In the genomic region with DNA sequence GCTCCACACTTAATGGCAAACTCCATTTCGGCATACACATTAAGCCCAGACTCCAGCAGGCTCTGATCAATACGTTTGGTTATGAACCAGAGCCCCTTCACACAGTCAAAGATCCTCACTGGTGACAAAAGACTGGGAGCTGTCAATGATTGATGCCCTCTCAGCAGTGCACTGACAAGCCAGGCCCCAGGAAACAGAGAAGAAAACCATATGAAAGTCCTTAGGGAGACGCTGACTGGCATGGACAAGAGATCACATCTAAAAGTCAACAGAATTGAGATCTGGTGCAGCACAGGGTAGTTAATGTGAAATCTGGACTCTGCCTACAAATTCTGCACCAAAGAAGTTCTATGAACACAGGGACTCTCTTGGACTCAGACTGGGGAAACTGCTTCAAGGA, we compare ENCODE assay signal across 22 cellular contexts.
"Had no signal": no experiment of that assay in that cellular context is flagged by ENCODE, and none has a peak within 500 bp of the region (broad histone marks: within the 10 kb centered on the region; RNA-seq: fewer than 3 reads in every experiment).

No MANE protein-coding gene starts in this region.

- DNase-seq: activated CD4-positive, alpha-beta T cell treated with anti-CD3 and anti-CD28 coated beads for 4 hours; activated CD4-positive, alpha-beta T cell treated with anti-CD3 and anti-CD28 coated beads, Interleukin-2, amount 50 U/mL, for 4 hours; activated naive CD4-positive, alpha-beta T cell treated with Interleukin-2 at 50 U/mL for 16 hours; activated T-cell treated with anti-CD3 and anti-CD28 coated beads for 4 hours; activated T-cell treated with anti-CD3 and anti-CD28 coated beads, Interleukin-2, amount 50 U/mL, for 72 hours; anterior cingulate cortex; foreskin keratinocyte; heart right ventricle; kidney glomerular epithelial cell; left lung; lower lobe of right lung; occipital lobe; psoas muscle; stimulated activated CD4-positive, alpha-beta T cell treated with anti-CD3 and anti-CD28 coated beads, Interleukin-15, amount 100 ng/mL, for 24 hours; stimulated activated CD4-positive, alpha-beta T cell treated with anti-CD3 and anti-CD28 coated beads, Interleukin-2, amount 100 ng/mL, for 24 hours; stimulated activated naive B cell treated with anti-CD40 and anti-IgM and Interleukin-4, amounts not matched to agents 10 μg/mL and 1 μg/mL and 100 μg/mL, for 72 hours; stomach; thyroid gland; upper lobe of left lung had no signal

- H3K27me3 Mint-ChIP-seq: central memory CD8-positive, alpha-beta T cell had no signal

- H3K27ac Mint-ChIP-seq: activated naive CD8-positive, alpha-beta T cell; activated T-cell treated with anti-CD3 and anti-CD28 coated beads, Interleukin-2, amount 50 U/mL, for 72 hours; dendritic cell treated with granulocyte-macrophage colony-stimulating factor and Interleukin-4, amounts not matched to agents 40 ng/mL and 50 ng/mL, for 4 days; stimulated activated naive B cell treated with anti-CD40 and anti-IgM and Interleukin-4, amounts not matched to agents 10 μg/mL and 1 μg/mL and 100 μg/mL, for 72 hours had no signal

- H3K4me3 Mint-ChIP-seq: activated naive CD8-positive, alpha-beta T cell; activated T-cell treated with anti-CD3 and anti-CD28 coated beads, Interleukin-2, amount 50 U/mL, for 72 hours; central memory CD8-positive, alpha-beta T cell; dendritic cell treated with granulocyte-macrophage colony-stimulating factor and Interleukin-4, amounts not matched to agents 40 ng/mL and 50 ng/mL, for 4 days; stimulated activated naive B cell treated with anti-CD40 and anti-IgM and Interleukin-4, amounts not matched to agents 10 μg/mL and 1 μg/mL and 100 μg/mL, for 72 hours had no signal

- H3K4me1 Mint-ChIP-seq: central memory CD8-positive, alpha-beta T cell; stimulated activated naive B cell treated with anti-CD40 and anti-IgM and Interleukin-4, amounts not matched to agents 10 μg/mL and 1 μg/mL and 100 μg/mL, for 72 hours had no signal

- H3K36me3 Mint-ChIP-seq: activated naive CD8-positive, alpha-beta T cell; stimulated activated naive B cell treated with anti-CD40 and anti-IgM and Interleukin-4, amounts not matched to agents 10 μg/mL and 1 μg/mL and 100 μg/mL, for 72 hours had no signal

- ATAC-seq: activated T-cell treated with anti-CD3 and anti-CD28 coated beads, Interleukin-2, amount 50 U/mL, for 72 hours; foreskin keratinocyte; heart right ventricle; left lung; lower lobe of right lung; psoas muscle; stimulated activated naive B cell treated with anti-CD40 and anti-IgM and Interleukin-4, amounts not matched to agents 10 μg/mL and 1 μg/mL and 100 μg/mL, for 72 hours had no signal

- H3K9me3 Mint-ChIP-seq: activated T-cell treated with anti-CD3 and anti-CD28 coated beads, Interleukin-2, amount 50 U/mL, for 72 hours; central memory CD8-positive, alpha-beta T cell had no signal
